Comparison of ENCODE assay signal across 9 cellular contexts in genomic region chr22:23826510-23827350, GRCh38. TPM values are rescaled to one million over a fixed set of nuclear protein-coding genes. Genes with fewer than 3 reads are reported as not detected.
DNase-seq lines count a peak whose midpoint lies in the region.
"Had no signal": no experiment of that assay in that cellular context is flagged by ENCODE, and none has a peak within 500 bp of the region (broad histone marks: within the 10 kb centered on the region; RNA-seq: fewer than 3 reads in every experiment).

No MANE protein-coding gene starts in this region.

- peaks cover 40 to 51% (median 48%) of the 10 kb centered on the region in 3 donors for H3K4me1 ChIP-seq in skeletal muscle tissue (ENCODE audit: control insufficient read depth in 3 of 3, insufficient read depth in 3 of 3, low read length in 3 of 3)
- H3K4me1 ChIP-seq: A549, transverse colon had no signal

- no peak overlapping the region for H3K4me3 ChIP-seq in skeletal muscle tissue (ENCODE audit: low read length in 3 of 3)
- H3K4me3 ChIP-seq: A549, transverse colon had no signal

- no peaks in the 10 kb centered on the region for H3K27me3 ChIP-seq in skeletal muscle tissue (ENCODE audit: control insufficient read depth in 3 of 3, insufficient read depth in 3 of 3, low read length in 3 of 3)
- H3K27me3 ChIP-seq: transverse colon had no signal

- H3K9ac ChIP-seq in skeletal muscle tissue (ENCODE audit: low read depth in 1 of 3, low read length in 3 of 3) = no peak overlapping the region

- peaks cover 43 to 59% (median 54%) of the 10 kb centered on the region in 3 donors for H3K36me3 ChIP-seq in skeletal muscle tissue (ENCODE audit: control insufficient read depth in 3 of 3, insufficient read depth in 3 of 3, low read length in 3 of 3)

- no peaks in the 10 kb centered on the region for H3K9me3 ChIP-seq in skeletal muscle tissue (ENCODE audit: control insufficient read depth in 3 of 3, low read length in 3 of 3)
- H3K9me3 ChIP-seq: A549, transverse colon had no signal

- H3K4me1 Mint-ChIP-seq in activated CD4-positive, alpha-beta T cell treated with anti-CD3 and anti-CD28 coated beads, Interleukin-2, amount 10 ng/mL, durations not matched to agents 24 days and 14 days = peaks cover 20% of the 10 kb centered on the region

- H3K4me3 Mint-ChIP-seq in activated CD4-positive, alpha-beta T cell treated with anti-CD3 and anti-CD28 coated beads, Interleukin-2, amount 10 ng/mL, durations not matched to agents 24 days and 14 days = peak overlapping the region; percentile 16

- intact Hi-C loops in activated CD4-positive, alpha-beta T cell treated with anti-CD3 and anti-CD28 coated beads, Interleukin-2, amount 10 ng/mL, durations not matched to agents 24 days and 14 days (cut with micrococcal nuclease) = no loop called here

- peak overlapping the region; percentile 89 for H3K27ac Mint-ChIP-seq in activated CD4-positive, alpha-beta T cell treated with anti-CD3 and anti-CD28 coated beads, Interleukin-2, amount 10 ng/mL, durations not matched to agents 24 days and 14 days

- no peak for DNase-seq in activated CD4-positive, alpha-beta T cell treated with anti-CD3 and anti-CD28 coated beads, Interleukin-2, amount 10 ng/mL, durations not matched to agents 24 days and 14 days
- no peak for DNase-seq in activated CD4-positive, alpha-beta T cell treated with anti-CD3 and anti-CD28 coated beads for 4 hours
- DNase-seq in fibroblast of gingiva (ENCODE audit: low read depth) = peak; percentile 11
- DNase-seq in occipital lobe (lab: John Stamatoyannopoulos, UW) = no peak
- DNase-seq in cerebellar nuclear complex (lab: John Stamatoyannopoulos, UW) = no peak
- DNase-seq: RPMI8226, transverse colon had no signal

- peaks cover 46% of the 10 kb centered on the region for H3K36me3 Mint-ChIP-seq in activated CD4-positive, alpha-beta T cell treated with anti-CD3 and anti-CD28 coated beads, Interleukin-2, amount 10 ng/mL, durations not matched to agents 24 days and 14 days (ENCODE audit: low read depth)

- no peaks in the 10 kb centered on the region for H3K27me3 Mint-ChIP-seq in activated CD4-positive, alpha-beta T cell treated with anti-CD3 and anti-CD28 coated beads, Interleukin-2, amount 10 ng/mL, durations not matched to agents 24 days and 14 days

- peak overlapping the region; percentile 36 for H3K27ac ChIP-seq in skeletal muscle tissue (ENCODE audit: low read depth, low read length)
- H3K27ac ChIP-seq: transverse colon had no signal

- no peaks in the 10 kb centered on the region for H3K9me3 Mint-ChIP-seq in activated CD4-positive, alpha-beta T cell treated with anti-CD3 and anti-CD28 coated beads, Interleukin-2, amount 10 ng/mL, durations not matched to agents 24 days and 14 days

RNA-seq across cellular contexts. Expression of gene DERL3, which starts 12.1 kb away (rescaled TPM):
- 13.4 and 14.8 TPM in 2 replicates for total RNA-seq in activated CD4-positive, alpha-beta T cell treated with anti-CD3 and anti-CD28 coated beads, Interleukin-2, amount 10 ng/mL, durations not matched to agents 24 days and 14 days
- total RNA-seq in skeletal muscle tissue = 1.0 TPM
- total RNA-seq in occipital lobe = 0.62 TPM

RNA-seq across cellular contexts. Expression of gene SLC2A11, which starts 30.9 kb away (rescaled TPM):
- total RNA-seq in activated CD4-positive, alpha-beta T cell treated with anti-CD3 and anti-CD28 coated beads, Interleukin-2, amount 10 ng/mL, durations not matched to agents 24 days and 14 days = 8.0 and 9.3 TPM in 2 replicates
- total RNA-seq in skeletal muscle tissue = 2.1 TPM
- total RNA-seq in occipital lobe = 8.4 TPM

RNA-seq across cellular contexts. Expression of gene SMARCB1, which starts 40.0 kb away (rescaled TPM):
- total RNA-seq in activated CD4-positive, alpha-beta T cell treated with anti-CD3 and anti-CD28 coated beads, Interleukin-2, amount 10 ng/mL, durations not matched to agents 24 days and 14 days = 89.9 and 92.2 TPM in 2 replicates
- 13.6 TPM for total RNA-seq in skeletal muscle tissue
- total RNA-seq in occipital lobe = 19.7 TPM

RNA-seq across cellular contexts. Expression of gene MMP11, which starts 54.1 kb away (rescaled TPM):
- total RNA-seq in activated CD4-positive, alpha-beta T cell treated with anti-CD3 and anti-CD28 coated beads, Interleukin-2, amount 10 ng/mL, durations not matched to agents 24 days and 14 days = 0.50 and 0.70 TPM in 2 replicates
- 6.3 TPM for total RNA-seq in skeletal muscle tissue
- total RNA-seq in occipital lobe = 14.8 TPM

RNA-seq across cellular contexts. Expression of gene CHCHD10, which starts 59.0 kb away (rescaled TPM):
- 122 and 126 TPM in 2 replicates for total RNA-seq in activated CD4-positive, alpha-beta T cell treated with anti-CD3 and anti-CD28 coated beads, Interleukin-2, amount 10 ng/mL, durations not matched to agents 24 days and 14 days
- total RNA-seq in skeletal muscle tissue (3.7 TPM), occipital lobe (3.4 TPM)
